Comparison of ENCODE assay signal across 11 cellular contexts in the genomic region with DNA sequence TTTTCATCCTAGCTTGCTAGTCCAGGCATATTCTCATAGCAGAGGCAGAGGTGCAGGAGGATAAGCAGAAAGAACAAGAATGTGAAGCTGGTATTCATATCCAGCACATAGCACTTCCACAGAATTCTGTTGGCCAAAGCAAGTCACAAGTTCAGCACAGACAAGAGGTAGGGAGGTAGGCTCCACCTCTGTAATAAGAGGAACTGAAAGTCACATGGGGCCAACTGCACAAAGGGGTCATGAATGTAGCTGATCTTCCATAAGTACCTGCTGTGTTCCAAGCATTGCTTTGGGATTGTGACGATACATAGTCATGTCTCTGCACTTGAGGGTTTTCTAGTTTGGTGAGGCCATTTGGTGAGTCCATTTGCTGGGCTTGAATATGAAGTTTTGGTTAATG.
"Had no signal": no experiment of that assay in that cellular context is flagged by ENCODE, and none has a peak within 500 bp of the region (broad histone marks: within the 10 kb centered on the region; RNA-seq: fewer than 3 reads in every experiment).

No MANE protein-coding gene starts in this region.

- H3K9me3 Mint-ChIP-seq: activated CD8-positive, alpha-beta T cell treated with anti-CD3 and anti-CD28 coated beads for 36 hours; activated naive CD8-positive, alpha-beta T cell treated with anti-CD3 and anti-CD28 coated beads, Interleukin-2, amount 10 ng/mL, durations not matched to agents 7 days and 5 days had no signal

- H3K27me3 Mint-ChIP-seq: activated CD8-positive, alpha-beta T cell treated with anti-CD3 and anti-CD28 coated beads for 36 hours had no signal

- H3K36me3 Mint-ChIP-seq: activated naive CD8-positive, alpha-beta T cell treated with anti-CD3 and anti-CD28 coated beads, Interleukin-2, amount 10 ng/mL, durations not matched to agents 7 days and 5 days; neural progenitor cell had no signal

- H3K4me3 Mint-ChIP-seq: activated CD8-positive, alpha-beta T cell treated with anti-CD3 and anti-CD28 coated beads for 36 hours; activated naive CD8-positive, alpha-beta T cell treated with anti-CD3 and anti-CD28 coated beads, Interleukin-2, amount 10 ng/mL, durations not matched to agents 7 days and 5 days; neural progenitor cell had no signal

- H3K27ac Mint-ChIP-seq: activated CD8-positive, alpha-beta T cell treated with anti-CD3 and anti-CD28 coated beads for 36 hours; activated naive CD8-positive, alpha-beta T cell treated with anti-CD3 and anti-CD28 coated beads, Interleukin-2, amount 10 ng/mL, durations not matched to agents 7 days and 5 days; neural progenitor cell had no signal

- ATAC-seq: activated CD8-positive, alpha-beta T cell treated with anti-CD3 and anti-CD28 coated beads for 36 hours had no signal

- H3K4me1 Mint-ChIP-seq: activated naive CD8-positive, alpha-beta T cell treated with anti-CD3 and anti-CD28 coated beads, Interleukin-2, amount 10 ng/mL, durations not matched to agents 7 days and 5 days had no signal

- DNase-seq: activated CD8-positive, alpha-beta memory T cell treated with anti-CD3 and anti-CD28 coated beads, Interleukin-2, amount 50 U/mL, for 4 hours; activated CD8-positive, alpha-beta T cell treated with anti-CD3 and anti-CD28 coated beads for 36 hours; activated naive CD8-positive, alpha-beta T cell treated with anti-CD3 and anti-CD28 coated beads, Interleukin-2, amount 10 ng/mL, durations not matched to agents 7 days and 5 days; anterior cingulate cortex; foreskin melanocyte; ovary; stimulated activated CD4-positive, alpha-beta T cell treated with anti-CD3 and anti-CD28 coated beads, Interleukin-15, amount 100 ng/mL, for 24 hours; stimulated activated CD4-positive, alpha-beta T cell treated with anti-CD3 and anti-CD28 coated beads, Interleukin-4, amount 100 ng/mL, for 24 hours; T1000; trophoblast cell had no signal
